ENCODE assay signal across 22 cellular contexts in genomic region chr13:112205990-112206389, GRCh38.
DNase-seq lines count a peak whose midpoint lies in the region; ATAC-seq and TF ChIP-seq lines count a peak whose summit lies in the region.
"Had no signal": no experiment of that assay in that cellular context is flagged by ENCODE, and none has a peak within 500 bp of the region (broad histone marks: within the 10 kb centered on the region; RNA-seq: fewer than 3 reads in every experiment).

No MANE protein-coding gene starts in this region.

- H3K9me3 Mint-ChIP-seq in activated CD4-positive, alpha-beta T cell treated with anti-CD3 and anti-CD28 coated beads, Interleukin-2, amount 10 ng/mL, durations not matched to agents 24 days and 14 days, result no peaks in the 10 kb centered on the region
- no peaks in the 10 kb centered on the region for H3K9me3 Mint-ChIP-seq in GM23338
- H3K9me3 Mint-ChIP-seq in brain, result peaks cover 0 to 6% (median 0%) of the 10 kb centered on the region in 5 experiments
- H3K9me3 Mint-ChIP-seq: CD4-positive, alpha-beta memory T cell had no signal

- no peaks in the 10 kb centered on the region for H4K20me1 ChIP-seq in GM23338 (replicated peaks; ENCODE audit: insufficient read depth)
- H4K20me1 ChIP-seq in neural cell (ENCODE audit: insufficient read depth), result no peaks in the 10 kb centered on the region

- no peak overlapping the region for H3K4me3 Mint-ChIP-seq in activated CD4-positive, alpha-beta T cell treated with anti-CD3 and anti-CD28 coated beads, Interleukin-2, amount 10 ng/mL, durations not matched to agents 24 days and 14 days
- peak overlapping the region; percentile 49 for H3K4me3 Mint-ChIP-seq in GM23338
- H3K4me3 Mint-ChIP-seq in brain, result peak overlapping the region in 3 of 5 experiments; percentile 41 to 58 (median 41)

- H3F3A ChIP-seq in GM23338 (replicated peaks; ENCODE audit: low read depth) (0 out of 2 replicates have a peak, but pooled peaks cover 5% of the 10 kb centered on the region), neural cell (ENCODE audit: insufficient read depth, low read length, poor library complexity, severe bottlenecking) (no peaks in the 10 kb centered on the region)

- ATAC-seq in GM23338 (no peak), HG03025 (IDR thresholded peaks at IDR 0.05; ENCODE audit: low FRiP score, unreplicated experiment) (no peak), sciatic nerve (no peak)
- ATAC-seq: HCT116, K562, PC-3 had no signal

- H3K27me3 ChIP-seq in GM23338 (ENCODE audit: insufficient read depth), result peaks cover 22% of the 10 kb centered on the region
- no peaks in the 10 kb centered on the region for H3K27me3 ChIP-seq in neural cell (ENCODE audit: insufficient read depth, low read depth, low read length)

- H3K4me2 ChIP-seq in GM23338 (peak overlapping the region; percentile 73; the same call in 1 of the 2 replicates), neural cell (ENCODE audit: low read length) (no peak overlapping the region)

- H3K27ac Mint-ChIP-seq in activated CD4-positive, alpha-beta T cell treated with anti-CD3 and anti-CD28 coated beads, Interleukin-2, amount 10 ng/mL, durations not matched to agents 24 days and 14 days, result no peak overlapping the region
- H3K27ac Mint-ChIP-seq in GM23338, result no peak overlapping the region
- H3K27ac Mint-ChIP-seq in brain, result peak overlapping the region in 1 of 5 experiments; percentile 82
- H3K27ac Mint-ChIP-seq: CD4-positive, alpha-beta memory T cell had no signal

- intact Hi-C loops in activated CD4-positive, alpha-beta T cell treated with anti-CD3 and anti-CD28 coated beads, Interleukin-2, amount 10 ng/mL, durations not matched to agents 24 days and 14 days (cut with micrococcal nuclease), result no loop called here
- intact Hi-C loops in sciatic nerve (cut with DNase I), result no loop called here

- H3K27me3 Mint-ChIP-seq in activated CD4-positive, alpha-beta T cell treated with anti-CD3 and anti-CD28 coated beads, Interleukin-2, amount 10 ng/mL, durations not matched to agents 24 days and 14 days, result peaks cover 33% of the 10 kb centered on the region
- H3K27me3 Mint-ChIP-seq in GM23338 (ENCODE audit: insufficient read depth, low read depth, poor library complexity) (peaks cover 51% of the 10 kb centered on the region), brain (peaks cover 17% of the 10 kb centered on the region)

- H3K9ac ChIP-seq in neural cell (ENCODE audit: low read length), result no peak overlapping the region
- H3K9ac ChIP-seq: GM23248 had no signal

- DNase-seq in activated CD4-positive, alpha-beta T cell treated with anti-CD3 and anti-CD28 coated beads, Interleukin-2, amount 10 ng/mL, durations not matched to agents 24 days and 14 days, result peak; percentile 63
- no peak for DNase-seq in activated CD4-positive, alpha-beta T cell treated with anti-CD3 and anti-CD28 coated beads for 48 hours
- no peak for DNase-seq in GM23338 (ENCODE audit: low spot score)
- no peak for DNase-seq in NCI-H510A treated with DMSO at 0.1 percent for 48 hours (lab: John Stamatoyannopoulos, UW)
- no peak for DNase-seq in sciatic nerve (ENCODE audit: low spot score)
- DNase-seq: BE2C; CD4-positive, alpha-beta memory T cell; EL; GM23248; NCI-H1417; NCI-H187; NCI-H2107; NCI-H226; NCI-H524 treated with DMSO at 0.1 percent for 48 hours; PC-3; SIG-M5 had no signal

- TF ChIP-seq EP300 in neural cell (conservative IDR thresholded peaks at IDR 0.05; ENCODE audit: poor library complexity, severe bottlenecking), result no peak

- H3K4me1 Mint-ChIP-seq in activated CD4-positive, alpha-beta T cell treated with anti-CD3 and anti-CD28 coated beads, Interleukin-2, amount 10 ng/mL, durations not matched to agents 24 days and 14 days, result peaks cover 6% of the 10 kb centered on the region
- H3K4me1 Mint-ChIP-seq in GM23338 (peaks cover 48% of the 10 kb centered on the region), brain (peaks cover 68% of the 10 kb centered on the region)

- H3K9me3 ChIP-seq in neural cell (ENCODE audit: low read length), result no peaks in the 10 kb centered on the region
- H3K9me3 ChIP-seq: BE2C had no signal

- H3K36me3 ChIP-seq in GM23338 (ENCODE audit: insufficient read depth) (no peaks in the 10 kb centered on the region), neural cell (ENCODE audit: insufficient read depth, low read length) (no peaks in the 10 kb centered on the region)
- H3K36me3 ChIP-seq: BE2C had no signal

- H3K79me2 ChIP-seq in GM23338 (replicated peaks; ENCODE audit: insufficient read depth), result no peaks in the 10 kb centered on the region
- no peaks in the 10 kb centered on the region for H3K79me2 ChIP-seq in neural cell (replicated peaks; ENCODE audit: insufficient read depth, low read length)

- TF ChIP-seq CTCF in GM23338 (conservative IDR thresholded peaks at IDR 0.05; ENCODE audit: low read depth in 2 of 2) (no peak), brain (conservative IDR thresholded peaks at IDR 0.05) (no peak), neural cell (IDR thresholded peaks at IDR 0.05; ENCODE audit: poor library complexity, severe bottlenecking) (no peak)

- H3K4me3 ChIP-seq in GM23338 (no peak overlapping the region), neural cell (ENCODE audit: low read length) (no peak overlapping the region)
- H3K4me3 ChIP-seq: GM23248, K562 had no signal

- TF ChIP-seq RAD21 in neural cell (conservative IDR thresholded peaks at IDR 0.05), result no peak

- H3K9me2 ChIP-seq in GM23338 (ENCODE audit: insufficient read depth) (no peaks in the 10 kb centered on the region), neural cell (ENCODE audit: insufficient read depth, low read length) (no peaks in the 10 kb centered on the region)

- H2AFZ ChIP-seq in GM23338 (no peak overlapping the region), neural cell (ENCODE audit: low read depth, low read length) (no peak overlapping the region)
- H2AFZ ChIP-seq: GM23248 had no signal

- H3K4me1 ChIP-seq in GM23338 (ENCODE audit: insufficient read depth), result peaks cover 16% of the 10 kb centered on the region
- H3K4me1 ChIP-seq: BE2C had no signal

- no peak overlapping the region for H3K27ac ChIP-seq in GM23338 (ENCODE audit: low read depth)
- H3K27ac ChIP-seq in neural cell (ENCODE audit: low read length), result no peak overlapping the region
- H3K27ac ChIP-seq: GM23248, RWPE1 had no signal

- H3K36me3 Mint-ChIP-seq in activated CD4-positive, alpha-beta T cell treated with anti-CD3 and anti-CD28 coated beads, Interleukin-2, amount 10 ng/mL, durations not matched to agents 24 days and 14 days (ENCODE audit: low read depth), result no peaks in the 10 kb centered on the region
- no peaks in the 10 kb centered on the region for H3K36me3 Mint-ChIP-seq in GM23338 (ENCODE audit: low read depth)
- H3K36me3 Mint-ChIP-seq in brain, result no peaks in the 10 kb centered on the region
- H3K36me3 Mint-ChIP-seq: CD4-positive, alpha-beta memory T cell had no signal

TF ChIP-seq in GM23338, 12 proteins besides CTCF, POLR2A, EP300 and RAD21:
- no peak for TF ChIP-seq JUNB (IDR thresholded peaks at IDR 0.05; ENCODE audit: unreplicated experiment)
- no peak for TF ChIP-seq CREB1 (CRISPR knock-in tag; IDR thresholded peaks at IDR 0.05; ENCODE audit: low read depth)

TF ChIP-seq in neural cell, 6 proteins besides CTCF, POLR2A, EP300 and RAD21:
- TF ChIP-seq TAF1 (IDR thresholded peaks at IDR 0.05; ENCODE audit: low read depth) (no peak), POLR2AphosphoS5 (IDR thresholded peaks at IDR 0.05) (peak; percentile 30)
